Comparison of ENCODE assay signal across 28 cellular contexts in genomic region chr6:135012349-135012748, GRCh38. TPM values are rescaled to one million over a fixed set of nuclear protein-coding genes. Genes with fewer than 3 reads are reported as not detected.
DNase-seq lines count a peak whose midpoint lies in the region; ATAC-seq, FAIRE-seq and TF ChIP-seq lines count a peak whose summit lies in the region.
"Had no signal": no experiment of that assay in that cellular context is flagged by ENCODE, and none has a peak within 500 bp of the region (broad histone marks: within the 10 kb centered on the region; RNA-seq: fewer than 3 reads in every experiment).

No MANE protein-coding gene starts in this region.

- H3K36me3 Mint-ChIP-seq in activated CD8-positive, alpha-beta memory T cell treated with anti-CD3 and anti-CD28 coated beads, Interleukin-2, amount 10 ng/mL, durations not matched to agents 7 days and 5 days = peaks cover 41% of the 10 kb centered on the region
- H3K36me3 Mint-ChIP-seq in T-cell = peaks cover 11% of the 10 kb centered on the region
- H3K36me3 Mint-ChIP-seq in naive thymus-derived CD8-positive, alpha-beta T cell = peaks cover 0 to 2% (median 0%) of the 10 kb centered on the region in 3 donors

- no peak overlapping the region for H3K9ac ChIP-seq in HCT116 (ENCODE audit: low read length)
- H3K9ac ChIP-seq: BLaER1, parathyroid adenoma had no signal

- no peak overlapping the region for H3K4me3 ChIP-seq in HCT116 (replicated peaks in 1 of 2; ENCODE audit: low read depth in 1 of 2, low read length in 2 of 2)
- H3K4me3 ChIP-seq: A549, BLaER1, coronary artery, esophagus squamous epithelium, SJSA1, testis, vagina had no signal

- no peak overlapping the region for H2AFZ ChIP-seq in HCT116 (ENCODE audit: low read depth, low read length, poor library complexity, severe bottlenecking)
- H2AFZ ChIP-seq: parathyroid adenoma had no signal

- H3K9me3 ChIP-seq in HCT116 (ENCODE audit: control insufficient read depth in 1 of 2, insufficient read depth in 1 of 2, low read depth in 1 of 2, low read length in 2 of 2) = no peaks in the 10 kb centered on the region
- H3K9me3 ChIP-seq: A549, esophagus squamous epithelium, SJSA1, testis, vagina had no signal

- 0 out of 6 replicates have a peak, but pooled peaks of 2 of the 3 experiments have one; percentile 13 to 38 for TF ChIP-seq CTCF in HCT116 (IDR thresholded peaks at IDR 0.05 in 2 of 3, conservative IDR thresholded peaks at IDR 0.05 in 1 of 3; ENCODE audit: borderline replicate concordance in 1 of 3, insufficient read depth in 1 of 3, low read depth in 2 of 3, low read length in 2 of 3)
- no peak for TF ChIP-seq CTCF in GM10248 (IDR thresholded peaks at IDR 0.05; ENCODE audit: control extremely low read depth, extremely low read depth, low read depth, missing control alignments)

- in situ Hi-C loops in KBM-7 (cut with MboI; ENCODE audit: low pct_unique_long_range_greater_than_20kb, low sequenced_read_pairs) = no loop called here

- CTCF ChIA-PET in activated CD8-positive, alpha-beta memory T cell treated with anti-CD3 and anti-CD28 coated beads, Interleukin-2, amount 10 ng/mL, durations not matched to agents 7 days and 5 days (lab: Charles Lee) = interaction anchor here (0.6 to 1.8 kb wide), 3 partner anchors 10 to 120 kb away, joined by 3 to 5 read pairs (median 3); no protein-coding TSS in a partner anchor
- CTCF ChIA-PET in HCT116 (lab: Charles Lee) (interaction anchor here (1.4 kb wide), 1 partner anchor 17 kb away, joined by 5 read pairs; no protein-coding TSS in a partner anchor), T-cell (lab: Charles Lee) (interaction anchor here in 1 of 2 donors (0.6 kb wide), 1 partner anchor 124 kb away, joined by 3 read pairs; no protein-coding TSS in a partner anchor), GM10248 (lab: Yijun Ruan, JAX) (interaction anchor here (0.9 kb wide), 1 partner anchor 10 kb away, joined by 3 read pairs; no protein-coding TSS in a partner anchor)

- peaks cover 26% of the 10 kb centered on the region for H3K79me2 ChIP-seq in HCT116 (ENCODE audit: insufficient read depth, low read length)
- H3K79me2 ChIP-seq: parathyroid adenoma had no signal

- H3K4me1 Mint-ChIP-seq in activated CD8-positive, alpha-beta memory T cell treated with anti-CD3 and anti-CD28 coated beads, Interleukin-2, amount 10 ng/mL, durations not matched to agents 7 days and 5 days = peaks cover 61% of the 10 kb centered on the region
- peaks cover 65 to 68% (median 65%) of the 10 kb centered on the region in 3 donors for H3K4me1 Mint-ChIP-seq in T-cell
- peaks cover 31 to 76% (median 66%) of the 10 kb centered on the region in 4 donors for H3K4me1 Mint-ChIP-seq in naive thymus-derived CD8-positive, alpha-beta T cell
- H3K4me1 Mint-ChIP-seq: nephron progenitor cell had no signal

- RAD21 ChIA-PET in HCT116 (lab: Charles Lee; ENCODE audit: low non-redundant PET in 1 of 2, low total read pairs in 2 of 2, uncharacterized antibody in 2 of 2, unreplicated experiment in 2 of 2) = no interaction called here

- no peaks in the 10 kb centered on the region for H3K27me3 Mint-ChIP-seq in activated CD8-positive, alpha-beta memory T cell treated with anti-CD3 and anti-CD28 coated beads, Interleukin-2, amount 10 ng/mL, durations not matched to agents 7 days and 5 days
- H3K27me3 Mint-ChIP-seq in T-cell = no peaks in the 10 kb centered on the region
- H3K27me3 Mint-ChIP-seq in naive thymus-derived CD8-positive, alpha-beta T cell = no peaks in the 10 kb centered on the region
- H3K27me3 Mint-ChIP-seq: effector memory CD8-positive, alpha-beta T cell had no signal

- BruUV-seq in HCT116 (replicated peaks; lab: Mats Ljungman, UMichigan) = no TSS peak

- intact Hi-C loops in HCT116 (cut with micrococcal nuclease) = no loop called here

- H3K27me3 ChIP-seq in HCT116 (ENCODE audit: insufficient read depth, low read length) = no peaks in the 10 kb centered on the region
- H3K27me3 ChIP-seq: BLaER1, esophagus squamous epithelium, SJSA1, testis, vagina had no signal

- POLR2A ChIA-PET in HCT116 (lab: Charles Lee) (no interaction called here), T-cell (lab: Charles Lee) (no interaction called here), GM10248 (lab: Yijun Ruan, JAX) (no interaction called here)
- POLR2A ChIA-PET in naive thymus-derived CD8-positive, alpha-beta T cell (lab: Charles Lee) = no interaction called here

- H3K4me2 ChIP-seq in HCT116 (ENCODE audit: low read length) = no peak overlapping the region
- H3K4me2 ChIP-seq: A549, BLaER1 had no signal

- no peaks in the 10 kb centered on the region for H3K4me1 ChIP-seq in HCT116 (ENCODE audit: control insufficient read depth in 1 of 2, insufficient read depth in 2 of 2, low read length in 2 of 2)
- H3K4me1 ChIP-seq: A549, esophagus squamous epithelium, SJSA1, testis, vagina had no signal

- H3K36me3 ChIP-seq in HCT116 (ENCODE audit: control insufficient read depth in 1 of 2, insufficient read depth in 2 of 2, low read length in 2 of 2) = no peaks in the 10 kb centered on the region
- H3K36me3 ChIP-seq: SJSA1, vagina had no signal

- no peak for TF ChIP-seq POLR2A in HCT116 (IDR thresholded peaks at IDR 0.05; ENCODE audit: borderline replicate concordance, extremely low read depth, insufficient read depth, insufficient read length)

- 0 out of 2 replicates have a peak, but pooled peaks cover 3% of the 10 kb centered on the region for H4K20me1 ChIP-seq in HCT116 (ENCODE audit: insufficient read depth)
- H4K20me1 ChIP-seq: BLaER1 had no signal

- no peak overlapping the region for H3K4me3 Mint-ChIP-seq in activated CD8-positive, alpha-beta memory T cell treated with anti-CD3 and anti-CD28 coated beads, Interleukin-2, amount 10 ng/mL, durations not matched to agents 7 days and 5 days
- H3K4me3 Mint-ChIP-seq in T-cell = no peak overlapping the region
- peak overlapping the region in 6 of 10 donors; percentile 13 to 59 (median 44) for H3K4me3 Mint-ChIP-seq in naive thymus-derived CD8-positive, alpha-beta T cell
- H3K4me3 Mint-ChIP-seq: effector memory CD8-positive, alpha-beta T cell; nephron progenitor cell had no signal

- no peak for TF ChIP-seq RAD21 in HCT116 (IDR thresholded peaks at IDR 0.05; ENCODE audit: low read depth)

- no peaks in the 10 kb centered on the region for H3K9me3 Mint-ChIP-seq in activated CD8-positive, alpha-beta memory T cell treated with anti-CD3 and anti-CD28 coated beads, Interleukin-2, amount 10 ng/mL, durations not matched to agents 7 days and 5 days (ENCODE audit: low read depth)
- H3K9me3 Mint-ChIP-seq in T-cell = no peaks in the 10 kb centered on the region
- H3K9me3 Mint-ChIP-seq in naive thymus-derived CD8-positive, alpha-beta T cell = no peaks in the 10 kb centered on the region
- H3K9me3 Mint-ChIP-seq: effector memory CD8-positive, alpha-beta T cell; nephron progenitor cell had no signal

- H3K27ac Mint-ChIP-seq in activated CD8-positive, alpha-beta memory T cell treated with anti-CD3 and anti-CD28 coated beads, Interleukin-2, amount 10 ng/mL, durations not matched to agents 7 days and 5 days = peak overlapping the region; percentile 11
- peak overlapping the region; percentile 84 to 89 for H3K27ac Mint-ChIP-seq in T-cell
- peak overlapping the region; percentile 1 to 94 (median 86) for H3K27ac Mint-ChIP-seq in naive thymus-derived CD8-positive, alpha-beta T cell
- H3K27ac Mint-ChIP-seq: effector memory CD8-positive, alpha-beta T cell; nephron progenitor cell had no signal

- no peak overlapping the region for H3K27ac ChIP-seq in HCT116 (ENCODE audit: low read depth, low read length)
- H3K27ac ChIP-seq: A549, BLaER1, coronary artery, esophagus squamous epithelium, parathyroid adenoma, SJSA1, testis, vagina had no signal

- DNase-seq in activated CD8-positive, alpha-beta memory T cell treated with anti-CD3 and anti-CD28 coated beads, Interleukin-2, amount 10 ng/mL, durations not matched to agents 7 days and 5 days = no peak
- no peak for DNase-seq in activated CD8-positive, alpha-beta memory T cell treated with anti-CD3 and anti-CD28 coated beads for 24 hours
- DNase-seq in HCT116 (ENCODE audit: low read depth, low spot score) (no peak), T-cell (no peak), GM10248 (ENCODE audit: extremely low spot score) (no peak), KBM-7 (no peak), HTR-8/SVneo (ENCODE audit: insufficient read length, low spot score) (no peak)
- DNase-seq in naive thymus-derived CD8-positive, alpha-beta T cell = no peak
- DNase-seq: activated CD4-positive, alpha-beta T cell treated with anti-CD3 and anti-CD28 coated beads for 48 hours; activated CD8-positive, alpha-beta memory T cell treated with anti-CD3 and anti-CD28 coated beads, Interleukin-2, amount 50 U/mL, for 48 hours; activated effector memory CD4-positive, alpha-beta T cell treated with anti-CD3 and anti-CD28 coated beads, Interleukin-2, amount 50 U/mL, for 16 hours; amygdala; effector memory CD8-positive, alpha-beta T cell; esophagus squamous epithelium; NCI-H524; nephron progenitor cell; right cardiac atrium; stimulated activated CD4-positive, alpha-beta T cell treated with anti-CD3 and anti-CD28 coated beads, Interleukin-4, amount 100 ng/mL, for 1 hour; stimulated activated naive CD4-positive, alpha-beta T cell; testis had no signal

- H3K9me2 ChIP-seq in HCT116 (ENCODE audit: insufficient read depth) = no peaks in the 10 kb centered on the region

- no peak for ATAC-seq in activated CD8-positive, alpha-beta memory T cell treated with anti-CD3 and anti-CD28 coated beads, Interleukin-2, amount 10 ng/mL, durations not matched to agents 7 days and 5 days
- no peak; the same call in 1 of the 2 replicates for ATAC-seq in HCT116
- no peak for ATAC-seq in T-cell (replicated peaks in 1 of 4)
- ATAC-seq in naive thymus-derived CD8-positive, alpha-beta T cell = no peak
- ATAC-seq: A549; effector memory CD8-positive, alpha-beta T cell; right cardiac atrium had no signal

- no peak for FAIRE-seq in HTR-8/SVneo (lab: Jason Lieb, UNC)
- FAIRE-seq: A549, bronchial epithelial cell, keratinocyte had no signal

TF ChIP-seq in HCT116, 20 proteins besides CTCF, POLR2A, EP300 and RAD21 (continues in another document):
- no peak for TF ChIP-seq JUND (IDR thresholded peaks at IDR 0.05)

RNA-seq across cellular contexts. Expression of gene HBS1L, which starts 42.3 kb away (rescaled TPM):
- total RNA-seq in activated CD8-positive, alpha-beta memory T cell treated with anti-CD3 and anti-CD28 coated beads, Interleukin-2, amount 10 ng/mL, durations not matched to agents 7 days and 5 days = 100 to 1,000 TPM in 1 of 2 experiments, 10 to 100 TPM in 1; 92.2 to 112 TPM
- total RNA-seq in HCT116 (2021; ENCODE audit: unreplicated experiment) (89.4 TPM), T-cell (100 to 1,000 TPM in 1 of 5 donors, 10 to 100 TPM in 4; 51.4 to 112 (median 69.7) TPM)
- polyA plus RNA-seq in HCT116 (2012) = 46.6 and 55.4 TPM in 2 replicates
- total RNA-seq in naive thymus-derived CD8-positive, alpha-beta T cell = 10 to 100 TPM; 87.0 to 96.9 TPM
- 10 to 100 TPM; 71.1 to 78.2 (median 71.9) TPM for polyA plus RNA-seq in naive thymus-derived CD8-positive, alpha-beta T cell

Comparison
In these comparisons a context has a peak if more than half of its experiments do, and no peak if none do; other contexts are left out.
1. H3K27ac Mint-ChIP-seq: peak in every context shown above with its lines; median percentile 86 in T-cell; 86 in naive thymus-derived CD8-positive, alpha-beta T cell; 11 in activated CD8-positive, alpha-beta memory T cell treated with anti-CD3 and anti-CD28 coated beads, Interleukin-2, amount 10 ng/mL, durations not matched to agents 7 days and 5 days.
2. H3K4me3 Mint-ChIP-seq: peak in naive thymus-derived CD8-positive, alpha-beta T cell (6 of 10); none in activated CD8-positive, alpha-beta memory T cell treated with anti-CD3 and anti-CD28 coated beads, Interleukin-2, amount 10 ng/mL, durations not matched to agents 7 days and 5 days (single experiment) and T-cell (0 of 3).